In the genomic region with DNA sequence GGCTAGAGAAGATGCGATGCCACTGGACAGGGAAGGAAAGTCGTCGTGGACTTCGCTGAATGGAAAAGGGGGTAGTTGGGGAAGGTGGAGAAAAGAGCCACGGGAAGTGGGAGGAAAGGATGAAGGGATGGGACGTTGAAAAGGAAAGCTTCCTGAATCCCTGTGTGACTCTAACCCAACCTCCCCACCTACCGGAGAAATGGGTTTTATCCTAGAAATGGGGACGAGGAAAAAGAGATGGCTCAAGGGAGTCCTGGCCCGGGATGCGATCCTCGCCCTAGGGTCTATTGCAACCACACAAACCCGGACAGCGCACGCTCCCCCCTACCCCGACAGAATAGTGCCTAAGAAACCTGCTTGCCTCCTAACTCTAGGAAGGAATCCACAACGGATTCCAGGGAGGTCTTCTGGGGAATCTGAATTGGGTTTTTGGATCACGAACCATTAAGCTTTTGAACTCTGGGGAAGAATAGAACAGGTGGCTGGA, we compare ENCODE assay signal across 8 cellular contexts. TPM values are rescaled to one million over a fixed set of nuclear protein-coding genes. Genes with fewer than 3 reads are reported as not detected.
DNase-seq lines count a peak whose midpoint lies in the region; ATAC-seq and TF ChIP-seq lines count a peak whose summit lies in the region.

No MANE protein-coding gene starts in this region.

- no peaks in the 10 kb centered on the region for H3K9me3 Mint-ChIP-seq in activated T-cell treated with anti-CD3 and anti-CD28 coated beads, Interleukin-2, amount 50 U/mL, for 24 hours
- no peaks in the 10 kb centered on the region for H3K9me3 Mint-ChIP-seq in activated T-helper 17 cell treated with anti-CD3 and anti-CD28 coated beads, Interleukin-2, amount 50 U/mL, for 72 hours

- H3K36me3 Mint-ChIP-seq in activated T-cell treated with anti-CD3 and anti-CD28 coated beads, Interleukin-2, amount 50 U/mL, for 24 hours (ENCODE audit: low read depth), result peaks cover 20% of the 10 kb centered on the region
- peaks cover 16% of the 10 kb centered on the region for H3K36me3 Mint-ChIP-seq in activated T-helper 17 cell treated with anti-CD3 and anti-CD28 coated beads, Interleukin-2, amount 50 U/mL, for 72 hours (ENCODE audit: low read depth)

- ATAC-seq in activated T-helper 17 cell treated with anti-CD3 and anti-CD28 coated beads, Interleukin-2, amount 50 U/mL, for 72 hours (replicated peaks), result no peak
- ATAC-seq in HG02588 (IDR thresholded peaks at IDR 0.05; ENCODE audit: unreplicated experiment), result no peak
- ATAC-seq in HG02884 (IDR thresholded peaks at IDR 0.05; ENCODE audit: unreplicated experiment), result no peak

- peaks cover 0 to 28% of the 10 kb centered on the region in 2 donors for H3K4me1 ChIP-seq in right atrium auricular region

- DNase-seq in activated T-cell treated with anti-CD3 and anti-CD28 coated beads, Interleukin-2, amount 50 U/mL, for 24 hours, result no peak
- DNase-seq in activated T-cell treated with anti-CD3 and anti-CD28 coated beads for 4 hours (no peak), right atrium auricular region (ENCODE audit: low spot score) (no peak), skeletal muscle cell (ENCODE audit: low read depth) (no peak), COLO668 (lab: John Stamatoyannopoulos, UW; ENCODE audit: unreplicated experiment) (no peak)

- H3K4me1 Mint-ChIP-seq in activated T-cell treated with anti-CD3 and anti-CD28 coated beads, Interleukin-2, amount 50 U/mL, for 24 hours (ENCODE audit: low read depth), result peaks cover 81% of the 10 kb centered on the region
- H3K4me1 Mint-ChIP-seq in activated T-helper 17 cell treated with anti-CD3 and anti-CD28 coated beads, Interleukin-2, amount 50 U/mL, for 72 hours, result peaks cover 63% of the 10 kb centered on the region

- peak overlapping the region; percentile 82 for H3K4me3 Mint-ChIP-seq in activated T-cell treated with anti-CD3 and anti-CD28 coated beads, Interleukin-2, amount 50 U/mL, for 24 hours
- peak overlapping the region; percentile 87 for H3K4me3 Mint-ChIP-seq in activated T-helper 17 cell treated with anti-CD3 and anti-CD28 coated beads, Interleukin-2, amount 50 U/mL, for 72 hours

- TF ChIP-seq CTCF in right atrium auricular region (IDR thresholded peaks at IDR 0.05), result no peak

- H3K36me3 ChIP-seq in right atrium auricular region, result no peaks in the 10 kb centered on the region

- H3K27ac ChIP-seq in right atrium auricular region, result peak overlapping the region; percentile 61 to 70

- no peaks in the 10 kb centered on the region for H3K9me3 ChIP-seq in right atrium auricular region

- no peaks in the 10 kb centered on the region for H3K27me3 ChIP-seq in right atrium auricular region

- H3K4me3 ChIP-seq in right atrium auricular region (peak overlapping the region; percentile 50 to 74), skeletal muscle cell (ENCODE audit: low read depth, low read length) (peak overlapping the region; percentile 89)

- peak overlapping the region; percentile 80 for H3K27ac Mint-ChIP-seq in activated T-cell treated with anti-CD3 and anti-CD28 coated beads, Interleukin-2, amount 50 U/mL, for 24 hours
- peak overlapping the region; percentile 81 for H3K27ac Mint-ChIP-seq in activated T-helper 17 cell treated with anti-CD3 and anti-CD28 coated beads, Interleukin-2, amount 50 U/mL, for 72 hours

- no peaks in the 10 kb centered on the region for H3K27me3 Mint-ChIP-seq in activated T-cell treated with anti-CD3 and anti-CD28 coated beads, Interleukin-2, amount 50 U/mL, for 24 hours
- H3K27me3 Mint-ChIP-seq in activated T-helper 17 cell treated with anti-CD3 and anti-CD28 coated beads, Interleukin-2, amount 50 U/mL, for 72 hours, result no peaks in the 10 kb centered on the region

RNA-seq across cellular contexts. Expression of a gene that starts 0.7 kb away (rescaled TPM):
- total RNA-seq in activated T-helper 17 cell treated with anti-CD3 and anti-CD28 coated beads, Interleukin-2, amount 50 U/mL, for 72 hours, result 10 to 100 TPM; 17.8 to 19.0 TPM
- 1 to 10 TPM; 1.8 to 5.7 TPM for total RNA-seq in right atrium auricular region
